Comparison of ENCODE assay signal across 24 cellular contexts in genomic region chr11:115652501-115652900, GRCh38.
"Had no signal": no experiment of that assay in that cellular context is flagged by ENCODE, and none has a peak within 500 bp of the region (broad histone marks: within the 10 kb centered on the region; RNA-seq: fewer than 3 reads in every experiment).

No MANE protein-coding gene starts in this region.

- H3K27ac Mint-ChIP-seq: activated CD4-positive, alpha-beta memory T cell treated with anti-CD3 and anti-CD28 coated beads, Interleukin-2, amount 10 ng/mL, durations not matched to agents 7 days and 5 days; activated CD4-positive, alpha-beta T cell treated with anti-CD3 and anti-CD28 coated beads for 36 hours; activated naive CD4-positive, alpha-beta T cell treated with anti-CD3 and anti-CD28 coated beads for 36 hours; activated naive CD8-positive, alpha-beta T cell; activated T-helper 17 cell treated with anti-CD3 and anti-CD28 coated beads, Interleukin-2, amount 50 U/mL, for 72 hours; T-helper 17 cell had no signal

- H3K4me3 Mint-ChIP-seq: activated CD4-positive, alpha-beta memory T cell treated with anti-CD3 and anti-CD28 coated beads, Interleukin-2, amount 10 ng/mL, durations not matched to agents 7 days and 5 days; activated CD4-positive, alpha-beta T cell treated with anti-CD3 and anti-CD28 coated beads for 36 hours; activated naive CD4-positive, alpha-beta T cell treated with anti-CD3 and anti-CD28 coated beads for 36 hours; activated naive CD8-positive, alpha-beta T cell; activated T-helper 17 cell treated with anti-CD3 and anti-CD28 coated beads, Interleukin-2, amount 50 U/mL, for 72 hours; T-helper 17 cell had no signal

- ATAC-seq: activated CD4-positive, alpha-beta T cell treated with anti-CD3 and anti-CD28 coated beads for 36 hours; activated T-helper 17 cell treated with anti-CD3 and anti-CD28 coated beads, Interleukin-2, amount 50 U/mL, for 72 hours; T-helper 17 cell had no signal

- H3K9me3 Mint-ChIP-seq: activated CD4-positive, alpha-beta memory T cell treated with anti-CD3 and anti-CD28 coated beads, Interleukin-2, amount 10 ng/mL, durations not matched to agents 7 days and 5 days; activated naive CD4-positive, alpha-beta T cell treated with anti-CD3 and anti-CD28 coated beads for 36 hours had no signal

- DNase-seq: activated CD4-positive, alpha-beta memory T cell treated with anti-CD3 and anti-CD28 coated beads, Interleukin-2, amount 10 ng/mL, durations not matched to agents 7 days and 5 days; activated CD4-positive, alpha-beta T cell treated with anti-CD3 and anti-CD28 coated beads for 36 hours; activated CD4-positive, alpha-beta T cell treated with anti-CD3 and anti-CD28 coated beads, Interleukin-2, amount 50 U/mL, for 1 hour; activated gamma-delta T cell; activated naive CD4-positive, alpha-beta T cell treated with anti-CD3 and anti-CD28 coated beads for 36 hours; activated T-cell treated with anti-CD3 and anti-CD28 coated beads for 4 hours; activated T-cell treated with anti-CD3 and anti-CD28 coated beads, Interleukin-2, amount 50 U/mL, for 48 hours; amygdala; brain microvascular endothelial cell; cerebellar nuclear complex; Kasumi-1; NCI-H1105; NCI-H1436; NCI-H1694 treated with DMSO at 0.1 percent for 48 hours; NCI-H2081; NK-92 treated with Interleukin-12 subunit alpha and Interleukin-12 subunit beta, amount 100 ng/mL, for 24 hours; SIG-M5; T-helper 17 cell; T1000; WERI-Rb-1 had no signal

- FAIRE-seq: colon had no signal

- H3K27ac ChIP-seq: brain microvascular endothelial cell, PC-9, WERI-Rb-1 had no signal

- H3K36me3 Mint-ChIP-seq: activated naive CD8-positive, alpha-beta T cell had no signal

- H3K4me1 Mint-ChIP-seq: activated CD4-positive, alpha-beta memory T cell treated with anti-CD3 and anti-CD28 coated beads, Interleukin-2, amount 10 ng/mL, durations not matched to agents 7 days and 5 days; activated CD4-positive, alpha-beta T cell treated with anti-CD3 and anti-CD28 coated beads for 36 hours; activated T-helper 17 cell treated with anti-CD3 and anti-CD28 coated beads, Interleukin-2, amount 50 U/mL, for 72 hours; T-helper 17 cell had no signal

- H3K27me3 ChIP-seq: brain microvascular endothelial cell had no signal
